Comparison of ENCODE assay signal across 16 cellular contexts in the genomic region with DNA sequence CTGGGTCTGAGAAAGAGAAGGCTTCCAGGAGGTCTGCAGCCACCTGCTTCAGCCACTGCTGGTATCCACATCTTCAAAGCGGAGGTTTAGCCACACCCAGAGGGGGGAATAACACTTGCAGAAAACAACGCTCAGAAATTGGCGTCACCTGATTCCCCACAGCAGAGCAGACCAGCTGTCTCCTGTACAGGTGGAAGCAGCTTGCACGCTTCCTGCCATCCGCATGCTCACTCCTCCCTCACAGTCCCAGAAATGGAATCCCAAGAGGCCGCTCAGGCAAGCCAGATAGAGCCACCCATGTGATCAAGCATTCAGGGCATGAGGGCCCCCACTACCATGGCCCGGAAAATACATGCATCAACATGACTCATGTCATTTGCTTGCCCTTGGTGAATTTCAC.
DNase-seq lines count a peak whose midpoint lies in the region; TF ChIP-seq lines count a peak whose summit lies in the region.
"Had no signal": no experiment of that assay in that cellular context is flagged by ENCODE, and none has a peak within 500 bp of the region (broad histone marks: within the 10 kb centered on the region; RNA-seq: fewer than 3 reads in every experiment).

No MANE protein-coding gene starts in this region.

- H3K4me2 ChIP-seq in hepatocyte: no peak overlapping the region
- H3K4me2 ChIP-seq: PC-9 had no signal

- no peaks in the 10 kb centered on the region for H3K36me3 ChIP-seq in hepatocyte (replicated peaks; ENCODE audit: insufficient read depth, low read depth)

- H3K4me1 Mint-ChIP-seq in activated CD4-positive, alpha-beta memory T cell treated with anti-CD3 and anti-CD28 coated beads, Interleukin-2, amount 10 ng/mL, durations not matched to agents 7 days and 5 days: no peaks in the 10 kb centered on the region

- no peaks in the 10 kb centered on the region for H3K9me2 ChIP-seq in hepatocyte (replicated peaks; ENCODE audit: insufficient read depth)

- H2AFZ ChIP-seq in hepatocyte: no peak overlapping the region
- H2AFZ ChIP-seq: PC-9 had no signal

- DNase-seq in NCI-H1417 (lab: John Stamatoyannopoulos, UW) (peak in 2 of 3 experiments; percentile 25 to 87), NCI-H1417 treated with DMSO at 0.1 percent for 48 hours (lab: John Stamatoyannopoulos, UW) (no peak), COR-L47 (lab: John Stamatoyannopoulos, UW) (peak; percentile 13), NCI-H2171 treated with DMSO at 0.1 percent for 48 hours (lab: John Stamatoyannopoulos, UW) (peak; percentile 99), cerebellum (ENCODE audit: low spot score) (peak; percentile 9), hepatocyte (ENCODE audit: low spot score) (no peak), NCI-H1694 (lab: John Stamatoyannopoulos, UW) (no peak)
- DNase-seq in activated CD4-positive, alpha-beta memory T cell treated with anti-CD3 and anti-CD28 coated beads, Interleukin-2, amount 10 ng/mL, durations not matched to agents 7 days and 5 days: no peak
- DNase-seq: DMS 273 treated with DMSO at 0.1 percent for 48 hours, EL, HFFc6, KG1, NCI-H2081 treated with DMSO at 0.1 percent for 48 hours, PC-9 had no signal

- no peaks in the 10 kb centered on the region for H3K36me3 Mint-ChIP-seq in activated CD4-positive, alpha-beta memory T cell treated with anti-CD3 and anti-CD28 coated beads, Interleukin-2, amount 10 ng/mL, durations not matched to agents 7 days and 5 days (ENCODE audit: low read depth)

- no peak overlapping the region for H3K4me3 Mint-ChIP-seq in activated CD4-positive, alpha-beta memory T cell treated with anti-CD3 and anti-CD28 coated beads, Interleukin-2, amount 10 ng/mL, durations not matched to agents 7 days and 5 days
- H3K4me3 Mint-ChIP-seq: HFFc6; T-helper 1 cell treated with Interleukin-12 subunit alpha and Interleukin-12 subunit beta and Interleukin-4 antibody, amounts not matched to agents 30 μg/mL and 1 μg/mL, for 36 hours had no signal

- CTCF ChIA-PET in activated CD4-positive, alpha-beta memory T cell treated with anti-CD3 and anti-CD28 coated beads, Interleukin-2, amount 10 ng/mL, durations not matched to agents 7 days and 5 days (lab: Charles Lee): no interaction called here

- H3K27me3 ChIP-seq in hepatocyte: no peaks in the 10 kb centered on the region

- no peak overlapping the region for H3K4me3 ChIP-seq in hepatocyte
- H3K4me3 ChIP-seq: PC-9 had no signal

- no peaks in the 10 kb centered on the region for H3K79me2 ChIP-seq in hepatocyte

- 86% methylated on average over 7 of the region's 7 CpGs for WGBS in hepatocyte (ENCODE audit: low lambda C conversion rate, missing lambda C conversion rate)

- no peaks in the 10 kb centered on the region for H3K4me1 ChIP-seq in hepatocyte (ENCODE audit: insufficient read depth)

- H3K27ac ChIP-seq in hepatocyte: no peak overlapping the region
- H3K27ac ChIP-seq: 22Rv1, PC-9 had no signal

- H3K27ac Mint-ChIP-seq in activated CD4-positive, alpha-beta memory T cell treated with anti-CD3 and anti-CD28 coated beads, Interleukin-2, amount 10 ng/mL, durations not matched to agents 7 days and 5 days: no peak overlapping the region
- H3K27ac Mint-ChIP-seq: HFFc6; T-helper 1 cell treated with Interleukin-12 subunit alpha and Interleukin-12 subunit beta and Interleukin-4 antibody, amounts not matched to agents 30 μg/mL and 1 μg/mL, for 36 hours had no signal

- H3K9me3 Mint-ChIP-seq in activated CD4-positive, alpha-beta memory T cell treated with anti-CD3 and anti-CD28 coated beads, Interleukin-2, amount 10 ng/mL, durations not matched to agents 7 days and 5 days: no peaks in the 10 kb centered on the region
- H3K9me3 Mint-ChIP-seq: HFFc6 had no signal

- H3K27me3 Mint-ChIP-seq in activated CD4-positive, alpha-beta memory T cell treated with anti-CD3 and anti-CD28 coated beads, Interleukin-2, amount 10 ng/mL, durations not matched to agents 7 days and 5 days: peaks cover 65% of the 10 kb centered on the region

- no peaks in the 10 kb centered on the region for H4K20me1 ChIP-seq in hepatocyte (ENCODE audit: insufficient read depth, poor library complexity, severe bottlenecking)

- H3K9me3 ChIP-seq in hepatocyte (ENCODE audit: low read depth): no peaks in the 10 kb centered on the region

- TF ChIP-seq CTCF in hepatocyte (IDR thresholded peaks at IDR 0.05; ENCODE audit: poor library complexity): no peak

- POLR2A ChIA-PET in activated CD4-positive, alpha-beta memory T cell treated with anti-CD3 and anti-CD28 coated beads, Interleukin-2, amount 10 ng/mL, durations not matched to agents 7 days and 5 days (lab: Charles Lee): no interaction called here

Comparison
In these comparisons a context has a peak if more than half of its experiments do, and no peak if none do; other contexts are left out.
1. DNase-seq: peak in NCI-H1417 (2 of 3), COR-L47 (single experiment), NCI-H2171 treated with DMSO at 0.1 percent for 48 hours (single experiment) and cerebellum (single experiment); none in NCI-H1417 treated with DMSO at 0.1 percent for 48 hours (single experiment), hepatocyte (single experiment), NCI-H1694 (single experiment) and activated CD4-positive, alpha-beta memory T cell treated with anti-CD3 and anti-CD28 coated beads, Interleukin-2, amount 10 ng/mL, durations not matched to agents 7 days and 5 days (single experiment).